ENCODE assay signal across 9 cellular contexts in the genomic region with DNA sequence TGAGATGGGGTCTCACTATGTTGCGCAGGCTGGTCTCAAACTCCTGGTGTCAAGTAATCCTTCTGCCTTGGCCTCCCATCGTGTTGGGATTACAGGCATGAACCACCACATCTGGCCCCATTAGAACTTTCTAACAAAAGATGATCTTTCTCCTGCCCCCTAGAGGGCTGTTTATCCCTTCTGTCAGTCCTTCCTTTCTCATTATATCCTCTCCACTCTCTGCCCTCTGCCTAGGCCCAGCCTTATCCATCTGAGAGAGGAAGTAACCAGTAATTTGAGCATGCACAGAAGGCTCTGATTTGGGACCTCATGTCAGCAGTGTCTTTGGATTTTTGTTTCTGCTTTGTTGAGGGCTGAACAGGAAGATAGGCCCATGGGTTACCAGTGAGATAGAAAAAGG. TPM values are rescaled to one million over a fixed set of nuclear protein-coding genes. Genes with fewer than 3 reads are reported as not detected.
DNase-seq lines count a peak whose midpoint lies in the region; ATAC-seq and TF ChIP-seq lines count a peak whose summit lies in the region.
"Had no signal": no experiment of that assay in that cellular context is flagged by ENCODE, and none has a peak within 500 bp of the region (broad histone marks: within the 10 kb centered on the region; RNA-seq: fewer than 3 reads in every experiment).

No MANE protein-coding gene starts in this region.

- H3K4me1 ChIP-seq in mammary epithelial cell (ENCODE audit: insufficient read depth, low read length) = peaks cover 4% of the 10 kb centered on the region

- H3K4me2 ChIP-seq in mammary epithelial cell (ENCODE audit: insufficient read depth, low read depth, low read length) = no peak overlapping the region

- peaks cover 6% of the 10 kb centered on the region for H3K79me2 ChIP-seq in mammary epithelial cell (ENCODE audit: insufficient read depth, low read length)

- no peaks in the 10 kb centered on the region for H3K36me3 ChIP-seq in mammary epithelial cell (ENCODE audit: insufficient read depth, low read length)
- H3K36me3 ChIP-seq: SJSA1 had no signal

- WGBS in mammary epithelial cell (ENCODE audit: low coverage, missing lambda C conversion rate) = 100% methylated on average over 2 of the region's 2 CpGs

- ATAC-seq in GM21360 (IDR thresholded peaks at IDR 0.05; ENCODE audit: unreplicated experiment) = no peak
- ATAC-seq in GM18517 (IDR thresholded peaks at IDR 0.05; ENCODE audit: unreplicated experiment) = no peak

- H3K9ac ChIP-seq in mammary epithelial cell (ENCODE audit: insufficient read depth, low read length) = no peak overlapping the region

- intact Hi-C loops in mammary epithelial cell (cut with micrococcal nuclease) = loop anchor here (5.0 kb wide), 1 partner anchor 34 kb away; no protein-coding TSS in a partner anchor

- no peak overlapping the region for H2AFZ ChIP-seq in mammary epithelial cell (ENCODE audit: low read depth, low read length)

- H3K27ac ChIP-seq in mammary epithelial cell (ENCODE audit: insufficient read depth, low read depth, low read length) = no peak overlapping the region
- H3K27ac ChIP-seq: SJSA1 had no signal

- no TSS peak for BruUV-seq in mammary epithelial cell (replicated peaks; lab: Mats Ljungman, UMichigan)

- TF ChIP-seq CTCF in mammary epithelial cell (conservative IDR thresholded peaks at IDR 0.05 in 1 of 2, IDR thresholded peaks at IDR 0.05 in 1 of 2; ENCODE audit: extremely low read depth in 1 of 2, insufficient read depth in 1 of 2, low read depth in 1 of 2, low read length in 2 of 2) = peak; percentile 46 to 48

- dilution Hi-C loops in mammary epithelial cell (cut with HindIII; ENCODE audit: low sequenced_read_pairs) = no loop called here

- no peaks in the 10 kb centered on the region for H3K9me3 ChIP-seq in mammary epithelial cell (replicated peaks; ENCODE audit: insufficient read depth, low read length)

- no peaks in the 10 kb centered on the region for H4K20me1 ChIP-seq in mammary epithelial cell (ENCODE audit: insufficient read depth, low read length)

- CTCF ChIA-PET in mammary epithelial cell (lab: Charles Lee; ENCODE audit: low non-redundant PET) = no interaction called here

- no peak overlapping the region for H3K4me3 ChIP-seq in mammary epithelial cell (replicated peaks in 1 of 3; ENCODE audit: insufficient read depth in 1 of 3, low read depth in 2 of 3, low read length in 3 of 3)
- H3K4me3 ChIP-seq: SJSA1 had no signal

- no peaks in the 10 kb centered on the region for H3K27me3 ChIP-seq in mammary epithelial cell (ENCODE audit: insufficient read depth, low read length)
- H3K27me3 ChIP-seq: SJSA1 had no signal

- in situ Hi-C loops in mammary epithelial cell (cut with MboI; ENCODE audit: low sequenced_read_pairs in 2 of 2) = loop anchor here in 1 of 2 donors (25.0 kb wide), 1 partner anchor 249 kb away; no protein-coding TSS in a partner anchor

- peak; percentile 8 to 14 for DNase-seq in SHP77 (lab: John Stamatoyannopoulos, UW)
- no peak for DNase-seq in SHP77 treated with DMSO at 0.1 percent for 48 hours (lab: John Stamatoyannopoulos, UW)
- DNase-seq in NCI-H146 treated with DMSO at 0.1 percent for 48 hours (lab: John Stamatoyannopoulos, UW; ENCODE audit: unreplicated experiment) = peak; percentile 19
- peak; percentile 12 for DNase-seq in mammary epithelial cell
- DNase-seq in renal cortical epithelial cell (ENCODE audit: low read depth) = peak; percentile 2
- no peak for DNase-seq in putamen (ENCODE audit: low spot score)

RNA-seq across cellular contexts. Expression of gene DHX40, which starts 4.4 kb away (rescaled TPM):
- total RNA-seq in mammary epithelial cell = 10 to 100 TPM; 22.5 to 42.7 TPM
- 15.1 TPM for polyA plus RNA-seq in mammary epithelial cell
- 23.0 TPM for polyA minus RNA-seq in mammary epithelial cell
- total RNA-seq in renal cortical epithelial cell = 88.2 and 127 TPM in 2 replicates

RNA-seq across cellular contexts. Expression of gene CLTC, which starts 58.7 kb away (rescaled TPM):
- total RNA-seq in mammary epithelial cell = 100 to 1,000 TPM; 266 to 356 TPM
- 267 TPM for polyA plus RNA-seq in mammary epithelial cell
- polyA minus RNA-seq in mammary epithelial cell = 336 TPM
- total RNA-seq in renal cortical epithelial cell = 520 and 1,044 TPM in 2 replicates

Comparison
In these comparisons a context has a peak if more than half of its experiments do, and no peak if none do; other contexts are left out.
1. DNase-seq: peak in SHP77 (2 of 2), NCI-H146 treated with DMSO at 0.1 percent for 48 hours (single experiment), mammary epithelial cell (single experiment) and renal cortical epithelial cell (single experiment); none in SHP77 treated with DMSO at 0.1 percent for 48 hours (single experiment) and putamen (single experiment).